ENCODE assay signal across 1 cellular context in the genomic region with DNA sequence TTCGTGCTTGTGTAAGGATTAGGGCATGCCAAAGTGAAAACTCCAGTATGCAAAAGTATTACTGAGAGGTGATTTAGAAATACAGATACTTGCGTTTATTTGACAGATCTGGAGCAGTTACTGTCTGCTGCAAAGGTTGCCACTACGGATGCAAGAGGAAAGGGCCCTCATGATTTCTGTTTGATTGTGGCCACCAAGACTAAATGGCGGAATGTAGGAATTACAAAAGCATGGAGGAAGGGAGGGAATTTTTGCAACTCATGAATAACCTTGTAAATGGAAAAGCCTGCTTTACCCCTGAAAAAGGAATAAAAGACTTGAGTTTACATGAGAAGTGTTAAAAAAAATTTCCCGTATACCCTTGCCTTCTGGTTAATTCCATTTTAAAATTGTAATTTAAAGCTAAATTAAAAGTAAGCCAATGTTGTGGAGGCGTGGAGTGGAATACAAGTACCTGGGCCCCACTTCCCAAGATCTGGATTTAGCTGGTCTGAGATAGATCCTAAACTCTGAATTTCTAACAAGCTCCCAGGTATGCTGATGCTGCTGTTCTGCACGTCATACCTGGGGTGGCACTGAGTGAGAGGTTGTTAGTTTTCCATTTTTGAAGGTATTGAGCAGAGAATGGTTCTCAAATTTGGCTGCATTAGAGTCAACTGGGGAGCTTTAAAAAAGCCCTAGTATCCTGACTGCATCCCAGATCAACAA.
A peak's percentile ranks its signal among the peaks of the same experiment; 100 is the strongest.
TF ChIP-seq lines count a peak whose summit lies in the region.

No MANE protein-coding gene starts in this region.

TF ChIP-seq in H1, 55 proteins besides CTCF, POLR2A, EP300 and RAD21:
- TF ChIP-seq MAX (IDR thresholded peaks at IDR 0.05): peak; percentile 20; the same call in 1 of the 2 replicates
- TF ChIP-seq, protein P1, sequence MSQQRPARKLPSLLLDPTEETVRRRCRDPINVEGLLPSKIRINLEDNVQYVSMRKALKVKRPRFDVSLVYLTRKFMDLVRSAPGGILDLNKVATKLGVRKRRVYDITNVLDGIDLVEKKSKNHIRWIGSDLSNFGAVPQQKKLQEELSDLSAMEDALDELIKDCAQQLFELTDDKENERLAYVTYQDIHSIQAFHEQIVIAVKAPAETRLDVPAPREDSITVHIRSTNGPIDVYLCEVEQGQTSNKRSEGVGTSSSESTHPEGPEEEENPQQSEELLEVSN (IDR thresholded peaks at IDR 0.05): peak; percentile 62; the same call in 1 of the 2 replicates
- no peak for TF ChIP-seq SP2 (IDR thresholded peaks at IDR 0.05; ENCODE audit: low read length)
- TF ChIP-seq TEAD4 (IDR thresholded peaks at IDR 0.05; ENCODE audit: low read depth, low read length): peak; percentile 55
